ENCODE assay signal across 17 cellular contexts in the genomic region with DNA sequence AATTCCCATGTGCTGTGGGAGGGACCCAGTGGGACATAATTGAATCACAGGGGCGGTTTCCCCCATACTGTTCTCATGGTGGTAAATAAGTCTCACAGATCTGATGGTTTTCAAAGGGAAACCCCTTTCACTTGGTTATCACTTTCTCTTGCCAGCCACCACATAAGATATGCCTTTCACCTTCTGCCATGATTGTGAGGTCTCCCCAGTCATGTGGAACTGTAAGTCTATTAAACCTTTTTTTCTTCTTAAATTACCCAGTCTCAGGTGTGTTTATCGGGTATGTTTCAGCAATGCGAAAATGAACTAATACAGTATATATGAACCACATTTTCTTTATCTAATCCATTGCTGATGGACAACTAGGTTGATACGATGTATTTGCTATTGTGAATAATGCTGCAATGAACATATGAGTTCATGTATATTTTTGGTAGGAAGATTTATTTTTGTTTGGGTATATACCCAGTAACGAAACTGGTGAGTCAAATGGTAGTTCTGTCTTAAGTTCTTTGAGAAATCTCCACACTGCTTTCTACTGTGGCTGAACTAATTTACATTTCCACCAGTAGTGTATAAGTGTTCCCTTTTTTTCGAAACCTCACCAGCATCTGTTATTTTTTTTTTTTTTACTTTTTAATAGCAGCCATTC.
DNase-seq lines count a peak whose midpoint lies in the region; ATAC-seq and TF ChIP-seq lines count a peak whose summit lies in the region.
"Had no signal": no experiment of that assay in that cellular context is flagged by ENCODE, and none has a peak within 500 bp of the region (broad histone marks: within the 10 kb centered on the region; RNA-seq: fewer than 3 reads in every experiment).

No MANE protein-coding gene starts in this region.

- H3K27me3 Mint-ChIP-seq in activated naive CD8-positive, alpha-beta T cell treated with anti-CD3 and anti-CD28 coated beads for 36 hours = no peaks in the 10 kb centered on the region
- H3K27me3 Mint-ChIP-seq: activated naive CD8-positive, alpha-beta T cell; CD4-positive, alpha-beta T cell had no signal

- no peaks in the 10 kb centered on the region for H3K4me1 Mint-ChIP-seq in activated naive CD8-positive, alpha-beta T cell treated with anti-CD3 and anti-CD28 coated beads for 36 hours
- H3K4me1 Mint-ChIP-seq: nephron progenitor cell had no signal

- no peak overlapping the region for H3K4me3 Mint-ChIP-seq in activated naive CD8-positive, alpha-beta T cell treated with anti-CD3 and anti-CD28 coated beads for 36 hours
- H3K4me3 Mint-ChIP-seq: activated naive CD8-positive, alpha-beta T cell; CD4-positive, alpha-beta T cell; nephron progenitor cell had no signal

- H3K27ac ChIP-seq in OCI-LY3 (ENCODE audit: low read length) = no peak overlapping the region
- H3K27ac ChIP-seq: epithelial cell of prostate, left ventricle myocardium inferior had no signal

- no peak overlapping the region for H3K4me3 ChIP-seq in OCI-LY3 (ENCODE audit: low read length)
- H3K4me3 ChIP-seq: left ventricle myocardium inferior had no signal

- no peaks in the 10 kb centered on the region for H4K20me1 ChIP-seq in OCI-LY3 (ENCODE audit: insufficient read depth, low read length)

- no peaks in the 10 kb centered on the region for H3K9me3 Mint-ChIP-seq in activated naive CD8-positive, alpha-beta T cell treated with anti-CD3 and anti-CD28 coated beads for 36 hours

- peaks cover 9% of the 10 kb centered on the region for H3K4me1 ChIP-seq in OCI-LY3 (ENCODE audit: low read length)
- H3K4me1 ChIP-seq: left ventricle myocardium inferior had no signal

- no peak for TF ChIP-seq CTCF in OCI-LY3 (IDR thresholded peaks at IDR 0.05; ENCODE audit: low read depth, low read length)

- DNase-seq in posterior cingulate gyrus (no peak), NCI-H82 (lab: John Stamatoyannopoulos, UW) (no peak), Right ventricle myocardium superior (no peak)
- DNase-seq in activated naive CD8-positive, alpha-beta T cell treated with anti-CD3 and anti-CD28 coated beads for 36 hours = no peak
- DNase-seq: CD4-positive, alpha-beta T cell; cerebellar nuclear complex; left ventricle myocardium inferior; NCI-H1092; NCI-H446 treated with DMSO at 0.1 percent for 48 hours; nephron progenitor cell; substantia nigra had no signal

- H3K27ac Mint-ChIP-seq in activated naive CD8-positive, alpha-beta T cell treated with anti-CD3 and anti-CD28 coated beads for 36 hours = no peak overlapping the region
- H3K27ac Mint-ChIP-seq: activated naive CD8-positive, alpha-beta T cell; CD4-positive, alpha-beta T cell; nephron progenitor cell had no signal

- peak overlapping the region; percentile 17; the same call in 1 of the 2 replicates for H3K4me2 ChIP-seq in OCI-LY3 (ENCODE audit: low read length)

- no peak overlapping the region for H2AFZ ChIP-seq in OCI-LY3 (ENCODE audit: low read depth, low read length)

- H3K9me3 ChIP-seq in OCI-LY3 (ENCODE audit: insufficient read depth, low read length) = no peaks in the 10 kb centered on the region

- peak; percentile 90 for ATAC-seq in GM18909 (IDR thresholded peaks at IDR 0.05; ENCODE audit: poor library complexity, unreplicated experiment)
- ATAC-seq in GM21737 (IDR thresholded peaks at IDR 0.05; ENCODE audit: unreplicated experiment) = peak; percentile 59
- ATAC-seq in HG03097 (IDR thresholded peaks at IDR 0.05; ENCODE audit: low FRiP score, unreplicated experiment) = peak; percentile 73
- no peak for ATAC-seq in Right ventricle myocardium superior (ENCODE audit: poor library complexity)

- intact Hi-C loops in posterior cingulate gyrus (cut with DNase I) = no loop called here
- intact Hi-C loops in Right ventricle myocardium superior (cut with DNase I) = no loop called here

- no peaks in the 10 kb centered on the region for H3K36me3 Mint-ChIP-seq in activated naive CD8-positive, alpha-beta T cell treated with anti-CD3 and anti-CD28 coated beads for 36 hours
- H3K36me3 Mint-ChIP-seq: activated naive CD8-positive, alpha-beta T cell had no signal

- no peak overlapping the region for H3K9ac ChIP-seq in OCI-LY3 (ENCODE audit: low read length)

- no peaks in the 10 kb centered on the region for H3K79me2 ChIP-seq in OCI-LY3 (ENCODE audit: low read length)

- no peaks in the 10 kb centered on the region for H3K27me3 ChIP-seq in OCI-LY3 (ENCODE audit: low read depth, low read length)

- H3K36me3 ChIP-seq in OCI-LY3 (replicated peaks; ENCODE audit: low read depth, low read length) = no peaks in the 10 kb centered on the region
- H3K36me3 ChIP-seq: left ventricle myocardium inferior had no signal
